8 cellular contexts compared by ENCODE assay signal in the genomic region with DNA sequence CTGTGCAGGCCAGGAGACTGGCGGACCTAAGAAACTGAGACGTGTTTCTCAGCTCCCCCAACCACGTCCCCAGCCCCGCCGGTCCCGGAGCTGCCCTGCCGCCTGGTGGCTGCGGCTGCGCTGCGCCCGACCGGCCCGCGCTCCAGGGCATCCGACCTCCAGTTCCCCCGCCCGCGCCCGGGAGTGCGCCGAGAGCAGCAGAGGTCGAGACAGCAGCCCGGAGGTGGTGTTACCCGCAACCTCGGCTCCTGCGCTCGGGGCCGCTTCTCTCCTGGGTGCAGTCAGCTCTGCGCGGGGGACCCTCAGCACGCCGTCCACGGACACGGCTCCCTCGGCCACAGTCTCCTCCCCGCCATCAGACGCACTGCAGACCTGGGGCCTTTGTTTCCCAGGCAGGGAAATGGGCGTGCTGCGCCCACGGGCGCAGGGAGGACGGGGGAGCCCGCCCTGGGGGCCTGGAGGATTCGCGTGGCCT. TPM values are rescaled to one million over a fixed set of nuclear protein-coding genes. Genes with fewer than 3 reads are reported as not detected.
DNase-seq lines count a peak whose midpoint lies in the region; ATAC-seq and TF ChIP-seq lines count a peak whose summit lies in the region.

No MANE protein-coding gene starts in this region.

- no peaks in the 10 kb centered on the region for H3K36me3 Mint-ChIP-seq in activated CD8-positive, alpha-beta T cell treated with anti-CD3 and anti-CD28 coated beads for 36 hours (ENCODE audit: low read depth)
- H3K36me3 Mint-ChIP-seq in mesothelial cell of epicardium: no peaks in the 10 kb centered on the region

- H3K9me3 Mint-ChIP-seq in activated CD8-positive, alpha-beta T cell treated with anti-CD3 and anti-CD28 coated beads for 36 hours: no peaks in the 10 kb centered on the region
- H3K9me3 Mint-ChIP-seq in mesothelial cell of epicardium: no peaks in the 10 kb centered on the region

- POLR2A ChIA-PET in AG04450 (lab: Yijun Ruan, JAX): interaction anchor here (0.7 to 1.2 kb wide), 3 partner anchors 12 to 154 kb away, joined by 3 to 5 read pairs (median 3); no protein-coding TSS in a partner anchor
- POLR2A ChIA-PET in activated CD8-positive, alpha-beta T cell treated with anti-CD3 and anti-CD28 coated beads for 36 hours (lab: Charles Lee): interaction anchor here (0.9 to 4.7 kb wide), 9 partner anchors 11 to 103 kb away, joined by 3 to 33 read pairs (median 4); partner anchors contain the start of genes CDCA4 and GPR132

- no peaks in the 10 kb centered on the region for H3K27me3 ChIP-seq in AG04450 (ENCODE audit: control insufficient read depth, insufficient read depth, low read length)

- TF ChIP-seq CTCF in AG04450 (IDR thresholded peaks at IDR 0.05; ENCODE audit: low read depth, low read length) (peak; percentile 76), mesothelial cell of epicardium (IDR thresholded peaks at IDR 0.05; ENCODE audit: unreplicated experiment) (peak; percentile 80)
- TF ChIP-seq CTCF in activated CD8-positive, alpha-beta T cell treated with anti-CD3 and anti-CD28 coated beads for 36 hours (IDR thresholded peaks at IDR 0.05): peak; percentile 87

- no peak overlapping the region for H3K27ac Mint-ChIP-seq in activated CD8-positive, alpha-beta T cell treated with anti-CD3 and anti-CD28 coated beads for 36 hours
- peak overlapping the region; percentile 76 for H3K27ac Mint-ChIP-seq in mesothelial cell of epicardium

- CTCF ChIA-PET in AG04450 (lab: Charles Lee): interaction anchor here (0.5 to 1.6 kb wide), 10 partner anchors 11 to 293 kb away, joined by 3 to 5 read pairs (median 3); partner anchors contain the start of gene CLBA1
- CTCF ChIA-PET in activated CD8-positive, alpha-beta T cell treated with anti-CD3 and anti-CD28 coated beads for 36 hours (lab: Charles Lee): interaction anchor here (1.1 to 5.1 kb wide), 15 partner anchors 9 to 265 kb away, joined by 3 to 72 read pairs (median 5); partner anchors contain the start of genes CDCA4 and GPR132

- H3K9me3 ChIP-seq in AG04450 (ENCODE audit: control insufficient read depth, insufficient read depth, low read length): no peaks in the 10 kb centered on the region

- H3K4me3 Mint-ChIP-seq in activated CD8-positive, alpha-beta T cell treated with anti-CD3 and anti-CD28 coated beads for 36 hours: peak overlapping the region; percentile 72
- peak overlapping the region; percentile 71 for H3K4me3 Mint-ChIP-seq in mesothelial cell of epicardium

- intact Hi-C loops in activated CD8-positive, alpha-beta T cell treated with anti-CD3 and anti-CD28 coated beads for 36 hours (cut with micrococcal nuclease): no loop called here

- ATAC-seq in GM18517 (IDR thresholded peaks at IDR 0.05; ENCODE audit: unreplicated experiment) (peak; percentile 63), HG03095 (IDR thresholded peaks at IDR 0.05; ENCODE audit: unreplicated experiment) (peak; percentile 69)
- ATAC-seq in activated CD8-positive, alpha-beta T cell treated with anti-CD3 and anti-CD28 coated beads for 36 hours: peak; percentile 90

- H3K27ac ChIP-seq in AG04450 (ENCODE audit: low read depth, low read length): peak overlapping the region; percentile 75

- H3K4me3 ChIP-seq in AG04450 (ENCODE audit: low read depth, low read length): peak overlapping the region; percentile 70

- no peak for DNase-seq in AG04450 (ENCODE audit: low read depth, low spot score)
- peak; percentile 49 for DNase-seq in NCI-H526 treated with DMSO at 0.1 percent for 48 hours (lab: John Stamatoyannopoulos, UW)
- DNase-seq in activated CD8-positive, alpha-beta T cell treated with anti-CD3 and anti-CD28 coated beads for 36 hours: peak; percentile 93
- peak; percentile 66 for DNase-seq in effector CD8-positive, alpha-beta T cell (lab: John Stamatoyannopoulos, UW)
- peak in 1 of 2 experiments; percentile 87 for DNase-seq in mesothelial cell of epicardium (ENCODE audit: low spot score in 2 of 2, unreplicated experiment in 2 of 2)
- peak; percentile 59 to 65 for DNase-seq in stimulated activated CD8-positive, alpha-beta memory T cell treated with anti-CD3 and anti-CD28 coated beads, Interleukin-4, amount 100 ng/mL, for 4 hours (ENCODE audit: low read depth in 2 of 2, low spot score in 1 of 2)

- H3K27me3 Mint-ChIP-seq in activated CD8-positive, alpha-beta T cell treated with anti-CD3 and anti-CD28 coated beads for 36 hours: no peaks in the 10 kb centered on the region
- no peaks in the 10 kb centered on the region for H3K27me3 Mint-ChIP-seq in mesothelial cell of epicardium (ENCODE audit: low read depth)

- peaks cover 16% of the 10 kb centered on the region for H3K4me1 Mint-ChIP-seq in activated CD8-positive, alpha-beta T cell treated with anti-CD3 and anti-CD28 coated beads for 36 hours (ENCODE audit: low read depth)
- H3K4me1 Mint-ChIP-seq in mesothelial cell of epicardium: peaks cover 20% of the 10 kb centered on the region

RNA-seq across cellular contexts. Expression of gene GPR132, which starts 21.6 kb away (rescaled TPM):
- polyA plus RNA-seq in AG04450 (2011; rRNA removed): 0.07 and 0.14 TPM in 2 replicates
- polyA minus RNA-seq in AG04450 (2011; rRNA and poly(A)+ RNA removed): not detected in 2 replicates
- 10 to 100 TPM; 15.1 to 16.4 TPM for total RNA-seq in activated CD8-positive, alpha-beta T cell treated with anti-CD3 and anti-CD28 coated beads for 36 hours
- total RNA-seq in mesothelial cell of epicardium: 1.0 to 1.6 TPM (median 1.1 TPM) in 3 replicates
